Comparison of ENCODE assay signal across 9 cellular contexts in the genomic region with DNA sequence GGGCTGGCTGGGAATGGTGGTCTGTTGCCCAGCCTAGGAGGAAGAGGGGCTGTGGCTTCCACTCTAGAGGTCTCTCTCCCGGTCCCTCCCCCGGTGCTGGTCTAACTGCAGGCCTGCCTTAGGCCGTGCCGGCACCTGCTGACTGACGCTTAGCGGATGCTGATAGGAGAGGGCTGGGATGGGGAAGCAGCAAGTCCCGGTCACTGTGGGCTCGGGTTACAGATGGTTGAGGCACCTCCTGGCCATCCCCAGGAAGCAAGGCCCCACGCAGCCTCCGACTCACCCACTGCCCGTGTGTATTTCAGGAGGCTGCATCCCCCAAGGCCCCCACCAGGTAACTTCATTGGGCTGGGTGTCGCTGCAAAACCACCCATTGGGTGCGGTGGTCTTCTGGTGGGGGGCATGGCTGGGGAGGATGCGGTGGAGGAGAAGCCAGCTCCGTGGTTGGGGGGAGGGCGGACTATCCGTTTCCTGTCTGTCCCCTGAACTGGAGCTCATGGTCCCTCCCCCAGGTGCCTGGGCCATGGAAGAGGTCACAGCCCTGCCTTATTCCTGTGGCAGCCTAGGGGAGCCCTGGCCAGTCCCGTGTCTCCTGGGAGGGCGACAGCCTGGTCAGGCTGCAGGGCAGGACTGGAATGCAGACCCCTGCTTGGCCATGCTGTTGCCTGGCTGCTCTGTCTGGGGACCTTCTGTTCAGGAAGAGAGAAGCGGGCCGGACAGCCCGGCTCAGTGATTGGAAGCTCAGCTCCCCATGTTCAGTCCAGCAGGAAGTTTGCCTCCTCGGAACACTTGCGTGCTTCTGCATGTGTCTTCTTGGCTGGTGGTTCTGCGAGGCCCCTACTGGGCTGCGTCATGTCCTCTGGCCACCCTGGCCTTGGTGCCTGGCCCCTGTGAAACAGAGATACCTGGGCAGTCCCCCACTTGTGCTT.
A peak's percentile ranks its signal among the peaks of the same experiment; 100 is the strongest.
DNase-seq lines count a peak whose midpoint lies in the region; ATAC-seq, FAIRE-seq and TF ChIP-seq lines count a peak whose summit lies in the region.
"Had no signal": no experiment of that assay in that cellular context is flagged by ENCODE, and none has a peak within 500 bp of the region (broad histone marks: within the 10 kb centered on the region; RNA-seq: fewer than 3 reads in every experiment).

No MANE protein-coding gene starts in this region.

- POLR2A ChIA-PET in K562 (lab: Yijun Ruan, JAX): interaction anchor here (1.0 to 1.2 kb wide), 3 partner anchors 10 to 39 kb away, joined by 3 read pairs; no protein-coding TSS in a partner anchor

- H3K36me3 Mint-ChIP-seq in stimulated activated naive B cell treated with anti-CD40 and anti-IgM and Interleukin-4, amounts not matched to agents 10 μg/mL and 1 μg/mL and 100 μg/mL, for 72 hours: peaks cover 3 to 10% of the 10 kb centered on the region in 2 donors

- TF ChIP-seq POLR2A in K562 (conservative IDR thresholded peaks at IDR 0.05): no peak

- H2BK15ac ChIP-seq in neuronal stem cell (ENCODE audit: low read length): peak overlapping the region; percentile 70

- H4K91ac ChIP-seq in neuronal stem cell (ENCODE audit: low read depth, low read length, poor library complexity): no peak overlapping the region

- BruUV-seq in K562 (replicated peaks; lab: Mats Ljungman, UMichigan): no TSS peak

- ATAC-seq in K562 (peak; percentile 80), GM21619 (IDR thresholded peaks at IDR 0.05; ENCODE audit: unreplicated experiment) (no peak)
- ATAC-seq in stimulated activated naive B cell treated with anti-CD40 and anti-IgM and Interleukin-4, amounts not matched to agents 10 μg/mL and 1 μg/mL and 100 μg/mL, for 72 hours (replicated peaks): no peak

- H2AK5ac ChIP-seq in neuronal stem cell (ENCODE audit: low read depth, low read length): peak overlapping the region; percentile 93

- H3K23ac ChIP-seq in neuronal stem cell (ENCODE audit: low read depth, low read length, poor library complexity): peak overlapping the region; percentile 8

- H3K9ac ChIP-seq in K562 (ENCODE audit: insufficient read depth in 1 of 2, low read depth in 2 of 2, low read length in 2 of 2): peak overlapping the region in 1 of 2 experiments; percentile 68; a peak in 2 of 4 replicates
- no peak overlapping the region for H3K9ac ChIP-seq in neuronal stem cell (ENCODE audit: low read depth, low read length, poor library complexity)

- in situ Hi-C loops in K562 (cut with MboI): no loop called here

- CTCF ChIA-PET in K562 (lab: Yijun Ruan, JAX; ENCODE audit: low intra/inter-chr PET ratio): no interaction called here

- H3K36me3 ChIP-seq in K562 (ENCODE audit: control insufficient read depth, insufficient read depth, low read length) (peaks cover 15% of the 10 kb centered on the region; the same call in 2 of the 3 replicates), neuronal stem cell (replicated peaks in 1 of 2; ENCODE audit: control insufficient read depth in 2 of 2, insufficient read depth in 2 of 2, low read length in 2 of 2) (peaks cover 0 to 18% of the 10 kb centered on the region in 2 donors)

- peak overlapping the region; percentile 90 for H3K18ac ChIP-seq in neuronal stem cell (ENCODE audit: low read length)

- H4K20me1 ChIP-seq in K562 (replicated peaks; ENCODE audit: control insufficient read depth, insufficient read depth, low read length): peaks cover 51% of the 10 kb centered on the region

- H3K9me3 ChIP-seq in K562 (replicated peaks; ENCODE audit: control insufficient read depth, insufficient read depth, low read depth, low read length) (no peaks in the 10 kb centered on the region), neuronal stem cell (replicated peaks in 1 of 2; ENCODE audit: control insufficient read depth in 2 of 2, insufficient read depth in 1 of 2, low read depth in 1 of 2, low read length in 2 of 2) (no peaks in the 10 kb centered on the region)

- H3K4me3 ChIP-seq in K562 (no peak overlapping the region), neuronal stem cell (ENCODE audit: low read length in 2 of 2) (no peak overlapping the region)

- no peak overlapping the region for H3K14ac ChIP-seq in neuronal stem cell (ENCODE audit: low read length)

- H3K27me3 ChIP-seq in K562 (ENCODE audit: control insufficient read depth in 2 of 2, insufficient read depth in 2 of 2, low read length in 2 of 2): no peaks in the 10 kb centered on the region
- H3K27me3 ChIP-seq in neuronal stem cell (ENCODE audit: control insufficient read depth in 3 of 3, insufficient read depth in 3 of 3, low read depth in 1 of 3, low read length in 3 of 3): no peaks in the 10 kb centered on the region

- DNase-seq in DMS53 (lab: John Stamatoyannopoulos, UW): peak; percentile 45
- DNase-seq in DMS53 treated with DMSO at 0.1 percent for 48 hours (lab: John Stamatoyannopoulos, UW; ENCODE audit: unreplicated experiment): no peak
- DNase-seq in NCI-H146 (lab: John Stamatoyannopoulos, UW): peak; percentile 70
- peak; percentile 50 to 65 (median 58) for DNase-seq in K562 (ENCODE audit: extremely low read depth in 1 of 4, low spot score in 3 of 4)
- DNase-seq in neuronal stem cell (ENCODE audit: low spot score): no peak
- no peak for DNase-seq in NCI-H128 (lab: John Stamatoyannopoulos, UW; ENCODE audit: unreplicated experiment)
- DNase-seq in stimulated activated naive B cell treated with anti-CD40 and anti-IgM and Interleukin-4, amounts not matched to agents 10 μg/mL and 1 μg/mL and 100 μg/mL, for 72 hours: no peak
- DNase-seq: 8988T had no signal

- TF ChIP-seq EP300 in K562 (IDR thresholded peaks at IDR 0.05; ENCODE audit: low read length): no peak

- H3K4me2 ChIP-seq in K562 (ENCODE audit: insufficient read depth, low read length): no peak overlapping the region
- H3K4me2 ChIP-seq in neuronal stem cell (ENCODE audit: insufficient read depth, low read length, poor library complexity, severe bottlenecking): peak overlapping the region; percentile 13

- H2BK120ac ChIP-seq in neuronal stem cell (ENCODE audit: low read depth, low read length): peak overlapping the region; percentile 23

- intact Hi-C loops in K562 (cut with micrococcal nuclease): no loop called here

- H3K27ac ChIP-seq in K562 (ENCODE audit: extremely low read depth, low read depth, low read length) (no peak overlapping the region), neuronal stem cell (replicated peaks; ENCODE audit: low read length) (peak overlapping the region; percentile 39)

- peaks cover 10% of the 10 kb centered on the region for H3K9me1 ChIP-seq in K562 (ENCODE audit: control insufficient read depth, insufficient read depth, low read length)

- H2BK12ac ChIP-seq in neuronal stem cell (ENCODE audit: low read length): no peak overlapping the region

- TF ChIP-seq RAD21 in K562 (CRISPR knock-in tag; conservative IDR thresholded peaks at IDR 0.05 in 1 of 2, IDR thresholded peaks at IDR 0.05 in 1 of 2): no peak

- H2BK5ac ChIP-seq in neuronal stem cell (ENCODE audit: low read length): peak overlapping the region; percentile 55

- peaks cover 26 to 33% of the 10 kb centered on the region in 2 donors for H3K4me1 Mint-ChIP-seq in stimulated activated naive B cell treated with anti-CD40 and anti-IgM and Interleukin-4, amounts not matched to agents 10 μg/mL and 1 μg/mL and 100 μg/mL, for 72 hours

- no peak overlapping the region for H4K8ac ChIP-seq in neuronal stem cell (ENCODE audit: low read depth, low read length)

- WGBS in K562 (ENCODE audit: insufficient coverage, low coverage, missing lambda C conversion rate): 44% methylated on average over 23 of the region's 26 CpGs
- no CpG with 5 or more reads among the region's 26 CpGs for WGBS in neuronal stem cell (ENCODE audit: extremely low coverage in 2 of 2, insufficient read length in 2 of 2, insufficient replicate concordance in 1 of 2), 2 donors

- no peaks in the 10 kb centered on the region for H3K27me3 Mint-ChIP-seq in stimulated activated naive B cell treated with anti-CD40 and anti-IgM and Interleukin-4, amounts not matched to agents 10 μg/mL and 1 μg/mL and 100 μg/mL, for 72 hours

- no peak for TF ChIP-seq CTCF in K562 (IDR thresholded peaks at IDR 0.05 in 2 of 3, conservative IDR thresholded peaks at IDR 0.05 in 1 of 3; ENCODE audit: insufficient read depth in 2 of 3, low read depth in 1 of 3, low read length in 3 of 3)

- no peak overlapping the region for H3K27ac Mint-ChIP-seq in stimulated activated naive B cell treated with anti-CD40 and anti-IgM and Interleukin-4, amounts not matched to agents 10 μg/mL and 1 μg/mL and 100 μg/mL, for 72 hours

- H3K4me1 ChIP-seq in K562 (replicated peaks in 1 of 2; ENCODE audit: control insufficient read depth in 2 of 2, insufficient read depth in 2 of 2, low read length in 2 of 2) (peaks cover 26 to 60% of the 10 kb centered on the region in 2 experiments), neuronal stem cell (ENCODE audit: control insufficient read depth in 2 of 2, insufficient read depth in 1 of 2, low read depth in 1 of 2, low read length in 2 of 2) (peaks cover 41 to 44% of the 10 kb centered on the region in 2 donors)

- H3K9me3 Mint-ChIP-seq in stimulated activated naive B cell treated with anti-CD40 and anti-IgM and Interleukin-4, amounts not matched to agents 10 μg/mL and 1 μg/mL and 100 μg/mL, for 72 hours: no peaks in the 10 kb centered on the region

- H3K4me3 Mint-ChIP-seq in stimulated activated naive B cell treated with anti-CD40 and anti-IgM and Interleukin-4, amounts not matched to agents 10 μg/mL and 1 μg/mL and 100 μg/mL, for 72 hours: no peak overlapping the region

- H2AFZ ChIP-seq in K562 (ENCODE audit: low read depth, low read length): no peak overlapping the region
- peak overlapping the region; percentile 55 for H2AFZ ChIP-seq in neuronal stem cell (ENCODE audit: low read length)

- FAIRE-seq in K562 (lab: Jason Lieb, UNC): peak; percentile 66

- H3K79me1 ChIP-seq in neuronal stem cell (ENCODE audit: low read depth, low read length): peaks cover 22% of the 10 kb centered on the region

- peaks cover 30% of the 10 kb centered on the region for H3K79me2 ChIP-seq in K562 (ENCODE audit: control insufficient read depth, insufficient read depth, low read length)

- peak overlapping the region; percentile 59 for H3K4ac ChIP-seq in neuronal stem cell (ENCODE audit: low read length)

TF ChIP-seq in K562, 482 proteins besides CTCF, POLR2A, EP300 and RAD21 (continues in another document):
- TF ChIP-seq, protein P1, sequence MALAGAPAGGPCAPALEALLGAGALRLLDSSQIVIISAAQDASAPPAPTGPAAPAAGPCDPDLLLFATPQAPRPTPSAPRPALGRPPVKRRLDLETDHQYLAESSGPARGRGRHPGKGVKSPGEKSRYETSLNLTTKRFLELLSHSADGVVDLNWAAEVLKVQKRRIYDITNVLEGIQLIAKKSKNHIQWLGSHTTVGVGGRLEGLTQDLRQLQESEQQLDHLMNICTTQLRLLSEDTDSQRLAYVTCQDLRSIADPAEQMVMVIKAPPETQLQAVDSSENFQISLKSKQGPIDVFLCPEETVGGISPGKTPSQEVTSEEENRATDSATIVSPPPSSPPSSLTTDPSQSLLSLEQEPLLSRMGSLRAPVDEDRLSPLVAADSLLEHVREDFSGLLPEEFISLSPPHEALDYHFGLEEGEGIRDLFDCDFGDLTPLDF (CRISPR knock-in tag; IDR thresholded peaks at IDR 0.05): no peak
- peak; percentile 85 for TF ChIP-seq CTBP1 (IDR thresholded peaks at IDR 0.05; ENCODE audit: borderline replicate concordance)

Comparison
In these comparisons a context has a peak if more than half of its experiments do, and no peak if none do; other contexts are left out.
1. DNase-seq: peak in DMS53 (single experiment), NCI-H146 (single experiment) and K562 (4 of 4); none in DMS53 treated with DMSO at 0.1 percent for 48 hours (single experiment), neuronal stem cell (single experiment), NCI-H128 (single experiment) and stimulated activated naive B cell treated with anti-CD40 and anti-IgM and Interleukin-4, amounts not matched to agents 10 μg/mL and 1 μg/mL and 100 μg/mL, for 72 hours (single experiment).